1 cellular context compared by ENCODE assay signal in genomic region chr1:113895084-113895483, GRCh38.
TF ChIP-seq lines count a peak whose summit lies in the region.

No MANE protein-coding gene starts in this region.

TF ChIP-seq in K562, 482 proteins besides CTCF, POLR2A, EP300 and RAD21 (continued from another document):
- no peak for TF ChIP-seq YY1 (IDR thresholded peaks at IDR 0.05; ENCODE audit: borderline replicate concordance in 1 of 3, control insufficient read depth in 1 of 3, extremely low read depth in 1 of 3, insufficient read depth in 3 of 3, insufficient read length in 1 of 3, insufficient replicate concordance in 2 of 3, low read depth in 1 of 3, low read length in 2 of 3)
- no peak for TF ChIP-seq SMAD3 (CRISPR knock-in tag; conservative IDR thresholded peaks at IDR 0.05)
- TF ChIP-seq HDAC8 (tag; IDR thresholded peaks at IDR 0.05): no peak
- TF ChIP-seq BCLAF1 (IDR thresholded peaks at IDR 0.05; ENCODE audit: borderline replicate concordance in 1 of 2, control insufficient read depth in 1 of 2, low read depth in 2 of 2, low read length in 1 of 2): no peak
- TF ChIP-seq ZBTB8A (IDR thresholded peaks at IDR 0.05; ENCODE audit: partially characterized antibody): no peak
- TF ChIP-seq NFXL1 (CRISPR knock-in tag; IDR thresholded peaks at IDR 0.05): no peak
- TF ChIP-seq ZNF124 (CRISPR knock-in tag; IDR thresholded peaks at IDR 0.05): no peak
- no peak for TF ChIP-seq ZNF318 (IDR thresholded peaks at IDR 0.05; ENCODE audit: borderline replicate concordance in 1 of 2, low read depth in 1 of 2)
- TF ChIP-seq XRCC4 (IDR thresholded peaks at IDR 0.05; ENCODE audit: extremely low read depth, insufficient read depth, insufficient read length): no peak
